ENCODE assay signal across 33 cellular contexts in genomic region chrX:77398341-77398740, GRCh38. TPM values are rescaled to one million over a fixed set of nuclear protein-coding genes. Genes with fewer than 3 reads are reported as not detected.
"Had no signal": no experiment of that assay in that cellular context is flagged by ENCODE, and none has a peak within 500 bp of the region (broad histone marks: within the 10 kb centered on the region; RNA-seq: fewer than 3 reads in every experiment).

No MANE protein-coding gene starts in this region.

- H3K27ac Mint-ChIP-seq: activated B cell treated with CpG ODN at 0.5 μM for 24 hours; activated CD4-positive, alpha-beta memory T cell treated with anti-CD3 and anti-CD28 coated beads for 36 hours; activated naive CD4-positive, alpha-beta T cell treated with anti-CD3 and anti-CD28 coated beads for 36 hours; activated naive CD4-positive, alpha-beta T cell treated with anti-CD3 and anti-CD28 coated beads, Interleukin-2, amount 50 U/mL, for 72 hours; activated T-helper 1 cell treated with anti-CD3 and anti-CD28 coated beads, Interleukin-12 subunit alpha, Interleukin-12 subunit beta, Interleukin-2, Interleukin-4 antibody, amounts not matched to agents 30 ng/mL and 10 ng/mL and 1 ng/mL, durations not matched to agents 14 hours and 24 hours and 36 hours had no signal

- H3K27me3 ChIP-seq: body of pancreas, breast epithelium had no signal

- H3K36me3 ChIP-seq: adrenal gland, breast epithelium had no signal

- H3K4me3 ChIP-seq: adrenal gland, body of pancreas, breast epithelium, PC-9 had no signal

- H3K36me3 Mint-ChIP-seq: activated CD4-positive, alpha-beta memory T cell treated with anti-CD3 and anti-CD28 coated beads for 36 hours; activated naive CD4-positive, alpha-beta T cell treated with anti-CD3 and anti-CD28 coated beads, Interleukin-2, amount 50 U/mL, for 72 hours had no signal

- H3K4me3 Mint-ChIP-seq: activated B cell treated with CpG ODN at 0.5 μM for 24 hours; activated CD4-positive, alpha-beta memory T cell treated with anti-CD3 and anti-CD28 coated beads for 36 hours; activated naive CD4-positive, alpha-beta T cell treated with anti-CD3 and anti-CD28 coated beads for 36 hours; activated T-cell treated with anti-CD3 and anti-CD28 coated beads, Interleukin-2, amount 50 U/mL, for 4 hours; activated T-helper 1 cell treated with anti-CD3 and anti-CD28 coated beads, Interleukin-12 subunit alpha, Interleukin-12 subunit beta, Interleukin-2, Interleukin-4 antibody, amounts not matched to agents 30 ng/mL and 10 ng/mL and 1 ng/mL, durations not matched to agents 14 hours and 24 hours and 36 hours had no signal

- H3K9me3 Mint-ChIP-seq: activated B cell treated with CpG ODN at 0.5 μM for 24 hours; activated CD4-positive, alpha-beta memory T cell treated with anti-CD3 and anti-CD28 coated beads for 36 hours; activated naive CD4-positive, alpha-beta T cell treated with anti-CD3 and anti-CD28 coated beads for 36 hours; activated T-cell treated with anti-CD3 and anti-CD28 coated beads, Interleukin-2, amount 50 U/mL, for 4 hours; activated T-helper 1 cell treated with anti-CD3 and anti-CD28 coated beads, Interleukin-12 subunit alpha, Interleukin-12 subunit beta, Interleukin-2, Interleukin-4 antibody, amounts not matched to agents 30 ng/mL and 10 ng/mL and 1 ng/mL, durations not matched to agents 14 hours and 24 hours and 36 hours had no signal

- H2AFZ ChIP-seq: PC-9 had no signal

- H3K4me2 ChIP-seq: PC-9 had no signal

- H3K9me3 ChIP-seq: adrenal gland, body of pancreas, breast epithelium had no signal

- H3K27me3 Mint-ChIP-seq: activated B cell treated with CpG ODN at 0.5 μM for 24 hours; activated CD4-positive, alpha-beta memory T cell treated with anti-CD3 and anti-CD28 coated beads for 36 hours had no signal

- DNase-seq: activated B cell treated with CpG ODN at 0.5 μM for 24 hours; activated CD4-positive, alpha-beta memory T cell treated with anti-CD3 and anti-CD28 coated beads for 36 hours; activated CD4-positive, alpha-beta T cell treated with anti-CD3 and anti-CD28 coated beads for 4 hours; activated CD4-positive, alpha-beta T cell treated with anti-CD3 and anti-CD28 coated beads, Interleukin-2, amount 50 U/mL, for 1 hour; activated CD4-positive, CD25-positive, alpha-beta regulatory T cell treated with anti-CD3 and anti-CD28 coated beads, Interleukin-2, amount 50 U/mL, for 72 hours; activated CD8-positive, alpha-beta memory T cell treated with anti-CD3 and anti-CD28 coated beads, Interleukin-2, amount 50 U/mL, for 4 hours; activated gamma-delta T cell treated with Interleukin-2 at 50 U/mL for 16 hours; activated naive CD4-positive, alpha-beta T cell treated with anti-CD3 and anti-CD28 coated beads for 36 hours; activated T-cell treated with anti-CD3 and anti-CD28 coated beads for 4 hours; activated T-cell treated with anti-CD3 and anti-CD28 coated beads, Interleukin-2, amount 50 U/mL, for 4 hours; adrenal gland; body of pancreas; NCI-H1105; NCI-H1417 treated with DMSO at 0.1 percent for 48 hours; NCI-H187 treated with DMSO at 0.1 percent for 48 hours; NCI-H2081 treated with DMSO at 0.1 percent for 48 hours; NCI-H345; NCI-H524 treated with DMSO at 0.1 percent for 48 hours; NCI-H748 treated with DMSO at 0.1 percent for 48 hours; NK-92 treated with Interleukin-12 subunit alpha and Interleukin-12 subunit beta, amount 100 ng/mL, for 24 hours; PC-9; Right ventricle myocardium superior; SW 1271; T-helper 1 cell; T-helper 2 cell; T-helper 9 cell had no signal

- H3K27ac ChIP-seq: adrenal gland, body of pancreas, breast epithelium, PC-9, VCaP had no signal

- H3K4me1 Mint-ChIP-seq: activated B cell treated with CpG ODN at 0.5 μM for 24 hours had no signal

- H3K4me1 ChIP-seq: adrenal gland, body of pancreas, breast epithelium had no signal

RNA-seq across cellular contexts. Expression of gene FGF16, which starts 48.8 kb away (rescaled TPM):
- total RNA-seq: activated B cell treated with CpG ODN at 0.5 μM for 24 hours; activated CD4-positive, alpha-beta memory T cell treated with anti-CD3 and anti-CD28 coated beads for 36 hours; activated naive CD4-positive, alpha-beta T cell treated with anti-CD3 and anti-CD28 coated beads, Interleukin-2, amount 50 U/mL, for 72 hours; activated T-cell treated with anti-CD3 and anti-CD28 coated beads, Interleukin-2, amount 50 U/mL, for 4 hours; activated T-helper 1 cell treated with anti-CD3 and anti-CD28 coated beads, Interleukin-12 subunit alpha, Interleukin-12 subunit beta, Interleukin-2, Interleukin-4 antibody, amounts not matched to agents 30 ng/mL and 10 ng/mL and 1 ng/mL, durations not matched to agents 14 hours and 24 hours and 36 hours; astrocyte; body of pancreas; MCF 10A; NCI-H460; PC-9; Right ventricle myocardium superior had no signal
